Comparison of ENCODE assay signal across 22 cellular contexts in genomic region chr3:195931582-195932273, GRCh38.
"Had no signal": no experiment of that assay in that cellular context is flagged by ENCODE, and none has a peak within 500 bp of the region (broad histone marks: within the 10 kb centered on the region; RNA-seq: fewer than 3 reads in every experiment).

No MANE protein-coding gene starts in this region.

- H3K9me3 ChIP-seq: heart right ventricle, pancreas, suprapubic skin, upper lobe of left lung had no signal

- DNase-seq: activated CD4-positive, alpha-beta T cell treated with anti-CD3 and anti-CD28 coated beads, Interleukin-2, amount 50 U/mL, for 48 hours; activated CD4-positive, CD25-positive, alpha-beta regulatory T cell treated with anti-CD3 and anti-CD28 coated beads, Interleukin-2, amount 50 U/mL, for 72 hours; activated gamma-delta T cell; activated T-cell treated with anti-CD3 and anti-CD28 coated beads, Interleukin-2, amount 50 U/mL, for 24 hours; amniotic stem cell; central memory CD4-positive, alpha-beta T cell; cortex of kidney; effector CD8-positive, alpha-beta T cell; foreskin keratinocyte; heart right ventricle; left cardiac atrium; pancreas; stimulated activated CD4-positive, alpha-beta T cell treated with anti-CD3 and anti-CD28 coated beads, Interleukin-15, amount 100 ng/mL, for 24 hours; stimulated activated CD4-positive, alpha-beta T cell treated with anti-CD3 and anti-CD28 coated beads, Interleukin-4, amount 100 ng/mL, for 1 hour; stimulated activated naive CD4-positive, alpha-beta T cell treated with Interleukin-2 at 50 U/mL for 16 hours; T-helper 1 cell; T1000; upper lobe of left lung had no signal

- ATAC-seq: foreskin keratinocyte, heart right ventricle, left cardiac atrium, pancreas had no signal

- H3K4me1 ChIP-seq: foreskin keratinocyte, heart right ventricle, pancreas, suprapubic skin, upper lobe of left lung had no signal

- FAIRE-seq: pancreas had no signal

- H3K27ac ChIP-seq: foreskin keratinocyte, heart right ventricle, neural progenitor cell, SK-N-MC, suprapubic skin, upper lobe of left lung had no signal

- H3K4me3 ChIP-seq: heart right ventricle, lung, neural progenitor cell, pancreas, SK-N-MC, suprapubic skin, upper lobe of left lung had no signal

- H3K36me3 ChIP-seq: heart right ventricle, neural progenitor cell, pancreas, suprapubic skin, upper lobe of left lung had no signal

- H3K27me3 ChIP-seq: foreskin keratinocyte, heart right ventricle, neural progenitor cell, pancreas, suprapubic skin, upper lobe of left lung had no signal
